In genomic region chr12:111444706-111445310, GRCh38 we compare ENCODE assay signal across 8 cellular contexts. TPM values are rescaled to one million over a fixed set of nuclear protein-coding genes. Genes with fewer than 3 reads are reported as not detected.
DNase-seq lines count a peak whose midpoint lies in the region; ATAC-seq and TF ChIP-seq lines count a peak whose summit lies in the region.

No MANE protein-coding gene starts in this region.

- TF ChIP-seq CTCF in DND-41 (IDR thresholded peaks at IDR 0.05; ENCODE audit: borderline replicate concordance, extremely low read depth, low read length, poor library complexity, severe bottlenecking): no peak
- no peak for TF ChIP-seq CTCF in KMS-11 (conservative IDR thresholded peaks at IDR 0.05; ENCODE audit: low read depth, low read length)
- TF ChIP-seq CTCF in omental fat pad (IDR thresholded peaks at IDR 0.05): no peak
- no peak for TF ChIP-seq CTCF in tibial artery (IDR thresholded peaks at IDR 0.05)

- H3K27me3 Mint-ChIP-seq in activated CD8-positive, alpha-beta T cell treated with anti-CD3 and anti-CD28 coated beads, Interleukin-2, amount 10 ng/mL, durations not matched to agents 7 days and 5 days (ENCODE audit: low read depth): no peaks in the 10 kb centered on the region

- intact Hi-C loops in tibial artery (cut with DNase I; ENCODE audit: low total_unique reads): no loop called here

- H3K4me2 ChIP-seq in DND-41 (ENCODE audit: insufficient read depth, low read length): no peak overlapping the region
- H3K4me2 ChIP-seq in KMS-11: peak overlapping the region; percentile 92

- H3K9me3 ChIP-seq in DND-41 (ENCODE audit: insufficient read depth, low read length, severe bottlenecking) (no peaks in the 10 kb centered on the region), tibial artery (no peaks in the 10 kb centered on the region)

- H3K4me3 Mint-ChIP-seq in activated CD8-positive, alpha-beta T cell treated with anti-CD3 and anti-CD28 coated beads, Interleukin-2, amount 10 ng/mL, durations not matched to agents 7 days and 5 days: peak overlapping the region; percentile 67

- H2AFZ ChIP-seq in DND-41 (ENCODE audit: low read depth, low read length) (no peak overlapping the region), KMS-11 (ENCODE audit: low read depth) (no peak overlapping the region)

- POLR2A ChIA-PET in activated CD8-positive, alpha-beta T cell treated with anti-CD3 and anti-CD28 coated beads, Interleukin-2, amount 10 ng/mL, durations not matched to agents 7 days and 5 days (lab: Charles Lee): interaction anchor here (1.2 to 3.7 kb wide), 9 partner anchors 10 to 44 kb away, joined by 4 to 57 read pairs (median 11); partner anchors contain the start of gene SH2B3

- no peaks in the 10 kb centered on the region for H3K27me3 ChIP-seq in DND-41 (ENCODE audit: insufficient read depth, low read length, poor library complexity)
- H3K27me3 ChIP-seq in KMS-11 (ENCODE audit: insufficient read depth, low read depth): no peaks in the 10 kb centered on the region
- no peaks in the 10 kb centered on the region for H3K27me3 ChIP-seq in tibial artery

- H3K9me3 Mint-ChIP-seq in activated CD8-positive, alpha-beta T cell treated with anti-CD3 and anti-CD28 coated beads, Interleukin-2, amount 10 ng/mL, durations not matched to agents 7 days and 5 days (ENCODE audit: insufficient read depth): no peaks in the 10 kb centered on the region

- H3K27ac ChIP-seq in DND-41 (ENCODE audit: low read length) (peak overlapping the region; percentile 39; the same call in 1 of the 2 replicates), KMS-11 (peak overlapping the region; percentile 84), tibial artery (peak overlapping the region; percentile 18 to 29)

- DNase-seq in DND-41: peak; percentile 65
- peak; percentile 92 for DNase-seq in activated CD8-positive, alpha-beta T cell treated with anti-CD3 and anti-CD28 coated beads, Interleukin-2, amount 10 ng/mL, durations not matched to agents 7 days and 5 days
- no peak for DNase-seq in omental fat pad (ENCODE audit: low spot score)
- peak; percentile 77 to 85 for DNase-seq in tibial artery
- DNase-seq in COR-L47 (lab: John Stamatoyannopoulos, UW): no peak

- H3K79me2 ChIP-seq in DND-41 (ENCODE audit: insufficient read depth, low read length) (peaks cover 47% of the 10 kb centered on the region), KMS-11 (ENCODE audit: insufficient read depth, low read depth) (peaks cover 21% of the 10 kb centered on the region; the same call in 1 of the 2 replicates)

- H3K4me3 ChIP-seq in DND-41 (ENCODE audit: low read depth in 1 of 2, low read length in 2 of 2): no peak overlapping the region
- H3K4me3 ChIP-seq in KMS-11 (IDR thresholded peaks at IDR 0.05; ENCODE audit: insufficient read depth, low read depth, low read length): no peak overlapping the region
- H3K4me3 ChIP-seq in tibial artery: no peak overlapping the region

- CTCF ChIA-PET in activated CD8-positive, alpha-beta T cell treated with anti-CD3 and anti-CD28 coated beads, Interleukin-2, amount 10 ng/mL, durations not matched to agents 7 days and 5 days (lab: Charles Lee): interaction anchor here (1.2 to 28.2 kb wide), 6 partner anchors 10 to 368 kb away, joined by 3 to 1088 read pairs (median 24); partner anchors contain the start of gene SH2B3

- ATAC-seq in DND-41 (ENCODE audit: insufficient read depth, low read depth) (peak; percentile 79), GM21526 (IDR thresholded peaks at IDR 0.05; ENCODE audit: low FRiP score, unreplicated experiment) (peak; percentile 76), esophagus mucosa (peak; percentile 63), omental fat pad (ENCODE audit: low FRiP score) (peak; percentile 18)
- peak; percentile 96 for ATAC-seq in activated CD8-positive, alpha-beta T cell treated with anti-CD3 and anti-CD28 coated beads, Interleukin-2, amount 10 ng/mL, durations not matched to agents 7 days and 5 days

- H3K4me1 Mint-ChIP-seq in activated CD8-positive, alpha-beta T cell treated with anti-CD3 and anti-CD28 coated beads, Interleukin-2, amount 10 ng/mL, durations not matched to agents 7 days and 5 days (ENCODE audit: low read depth): peaks cover 94% of the 10 kb centered on the region

- H3K9ac ChIP-seq in DND-41 (ENCODE audit: low read depth, low read length): no peak overlapping the region
- peak overlapping the region; percentile 41; the same call in 1 of the 2 replicates for H3K9ac ChIP-seq in KMS-11

- H3K36me3 ChIP-seq in DND-41 (ENCODE audit: insufficient read depth, low read length): peaks cover 91% of the 10 kb centered on the region
- H3K36me3 ChIP-seq in KMS-11 (ENCODE audit: insufficient read depth): no peaks in the 10 kb centered on the region
- H3K36me3 ChIP-seq in tibial artery: peaks cover 10 to 75% (median 61%) of the 10 kb centered on the region in 3 donors

- H3K4me1 ChIP-seq in DND-41 (ENCODE audit: insufficient read depth, low read length): no peaks in the 10 kb centered on the region
- H3K4me1 ChIP-seq in KMS-11 (ENCODE audit: low read depth, poor library complexity, severe bottlenecking): peaks cover 71% of the 10 kb centered on the region
- peaks cover 0 to 29% (median 17%) of the 10 kb centered on the region in 4 donors for H3K4me1 ChIP-seq in tibial artery

- H3K27ac Mint-ChIP-seq in activated CD8-positive, alpha-beta T cell treated with anti-CD3 and anti-CD28 coated beads, Interleukin-2, amount 10 ng/mL, durations not matched to agents 7 days and 5 days: peak overlapping the region; percentile 93

- peaks cover 71% of the 10 kb centered on the region for H3K36me3 Mint-ChIP-seq in activated CD8-positive, alpha-beta T cell treated with anti-CD3 and anti-CD28 coated beads, Interleukin-2, amount 10 ng/mL, durations not matched to agents 7 days and 5 days (ENCODE audit: low read depth)

- peaks cover 73% of the 10 kb centered on the region for H4K20me1 ChIP-seq in DND-41 (ENCODE audit: insufficient read depth, low read length)
- no peaks in the 10 kb centered on the region for H4K20me1 ChIP-seq in KMS-11 (ENCODE audit: insufficient read depth)

RNA-seq across cellular contexts. Expression of gene SH2B3, which starts 39.1 kb away (rescaled TPM):
- 10 to 100 TPM; 49.9 to 50.9 TPM for total RNA-seq in activated CD8-positive, alpha-beta T cell treated with anti-CD3 and anti-CD28 coated beads, Interleukin-2, amount 10 ng/mL, durations not matched to agents 7 days and 5 days
- total RNA-seq in esophagus mucosa (1.8 TPM), omental fat pad (10 to 100 TPM; 30.4 to 64.6 (median 48.3) TPM)

Comparison
In these comparisons a context has a peak if more than half of its experiments do, and no peak if none do; other contexts are left out.
1. ATAC-seq: peak in every context shown above with its lines; median percentile 96 in activated CD8-positive, alpha-beta T cell treated with anti-CD3 and anti-CD28 coated beads, Interleukin-2, amount 10 ng/mL, durations not matched to agents 7 days and 5 days; 79 in DND-41; 76 in GM21526; 63 in esophagus mucosa; 18 in omental fat pad.
2. DNase-seq: peak in DND-41 (single experiment), activated CD8-positive, alpha-beta T cell treated with anti-CD3 and anti-CD28 coated beads, Interleukin-2, amount 10 ng/mL, durations not matched to agents 7 days and 5 days (single experiment) and tibial artery (2 of 2); none in omental fat pad (single experiment) and COR-L47 (single experiment).
3. H3K27ac ChIP-seq: peak in every context shown above with its lines; median percentile 84 in KMS-11; 39 in DND-41; 24 in tibial artery.
4. RNA of gene SH2B3, which starts 39.1 kb away (total RNA-seq): 30.4 to 64.6 TPM in omental fat pad and 49.9 to 50.9 TPM in activated CD8-positive, alpha-beta T cell treated with anti-CD3 and anti-CD28 coated beads, Interleukin-2, amount 10 ng/mL, durations not matched to agents 7 days and 5 days; 1.8 TPM in esophagus mucosa (single experiment); every median in the first group is over 10 times any median in the second.